ENCODE assay signal across 8 cellular contexts in the genomic region with DNA sequence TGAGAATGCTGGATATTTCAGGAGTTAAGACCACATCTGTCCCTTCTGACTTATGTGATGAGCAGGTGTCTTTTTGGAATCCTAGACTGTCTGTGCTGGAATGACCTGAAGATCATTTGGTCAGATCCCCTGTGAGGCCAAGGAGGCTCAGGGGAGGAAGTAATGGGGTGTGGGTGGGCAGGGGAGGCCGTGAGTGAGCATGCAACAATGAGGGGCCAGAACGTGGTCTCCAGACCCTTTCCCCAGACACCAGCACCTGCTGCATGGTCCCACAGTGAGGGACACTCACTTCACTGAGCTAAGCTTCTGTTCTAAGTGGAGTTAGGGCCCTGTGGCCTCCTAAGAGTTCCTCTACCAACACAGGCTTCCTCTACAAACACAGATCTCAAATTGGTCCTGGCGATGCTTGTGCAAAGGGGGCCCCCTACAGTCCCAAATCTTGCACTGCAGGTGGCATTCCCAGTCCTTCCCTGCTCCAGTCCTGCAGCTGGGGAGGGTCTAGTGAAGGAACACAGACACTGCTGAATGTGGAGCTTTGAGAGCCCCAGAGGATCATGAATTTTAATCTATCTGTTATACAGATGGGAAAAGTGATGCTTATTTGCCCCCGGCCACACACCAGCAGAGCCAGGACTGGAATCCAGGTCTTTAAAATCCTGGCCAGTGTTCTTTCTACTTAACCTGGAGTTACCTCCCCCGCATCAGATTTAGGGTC. TPM values are rescaled to one million over a fixed set of nuclear protein-coding genes. Genes with fewer than 3 reads are reported as not detected.
DNase-seq lines count a peak whose midpoint lies in the region; ATAC-seq lines count a peak whose summit lies in the region.

No MANE protein-coding gene starts in this region.

- intact Hi-C loops in left colon (cut with DNase I, micrococcal nuclease): no loop called here

- peak; percentile 51 for ATAC-seq in left colon
- ATAC-seq in GM21737 (IDR thresholded peaks at IDR 0.05; ENCODE audit: unreplicated experiment): no peak

- peak; percentile 40 for DNase-seq in activated gamma-delta T cell treated with Interleukin-2 at 50 U/mL for 16 hours
- DNase-seq in activated gamma-delta T cell (lab: John Stamatoyannopoulos, UW): no peak
- peak; percentile 32 to 60 for DNase-seq in NCI-H187 (lab: John Stamatoyannopoulos, UW)
- peak; percentile 38 for DNase-seq in T-helper 9 cell
- peak; percentile 89 for DNase-seq in cerebellar cortex (ENCODE audit: low spot score)
- peak in 1 of 2 donors; percentile 80 for DNase-seq in left colon
- DNase-seq in stimulated activated CD4-positive, alpha-beta T cell treated with anti-CD3 and anti-CD28 coated beads, Interleukin-4, amount 100 ng/mL, for 24 hours: peak; percentile 48

RNA-seq across cellular contexts. Expression of a gene that starts 7.4 kb away (rescaled TPM):
- 10 to 100 TPM; 26.0 to 63.6 TPM for total RNA-seq in left colon

RNA-seq across cellular contexts. Expression of a gene that starts 27.6 kb away (rescaled TPM):
- total RNA-seq in left colon: not detected

RNA-seq across cellular contexts. Expression of a gene that starts 33.4 kb away (rescaled TPM):
- 1 to 10 TPM; 6.9 to 9.3 TPM for total RNA-seq in left colon

RNA-seq across cellular contexts. Expression of a gene that starts 39.7 kb away (rescaled TPM):
- 10 to 100 TPM; 19.9 to 24.0 TPM for total RNA-seq in left colon

RNA-seq across cellular contexts. Expression of a gene that starts 48.9 kb away (rescaled TPM):
- 1 to 10 TPM; 1.8 to 6.4 TPM for total RNA-seq in left colon
